8 cellular contexts compared by ENCODE assay signal in the genomic region with DNA sequence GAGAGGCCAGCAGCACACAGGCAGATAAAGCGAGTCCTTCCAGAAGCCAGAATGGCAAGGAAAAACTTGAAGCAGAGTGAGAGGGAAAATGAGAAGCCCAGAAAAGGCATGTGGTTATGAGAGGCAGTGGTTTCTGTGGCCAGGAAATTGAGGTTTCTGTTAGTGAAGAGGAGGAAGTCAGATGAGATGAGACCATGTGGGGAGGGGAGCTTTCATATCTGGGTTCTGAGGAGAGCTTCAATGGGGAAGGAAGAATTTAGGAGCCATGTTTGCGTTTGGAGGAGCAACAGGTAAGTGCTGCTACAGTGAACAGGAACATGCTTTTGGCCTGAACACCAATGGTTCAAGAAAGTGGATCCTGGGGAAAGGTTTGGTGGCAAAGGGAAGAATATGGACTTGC. TPM values are rescaled to one million over a fixed set of nuclear protein-coding genes. Genes with fewer than 3 reads are reported as not detected.
DNase-seq lines count a peak whose midpoint lies in the region; TF ChIP-seq lines count a peak whose summit lies in the region.

No MANE protein-coding gene starts in this region.

- H3K27ac Mint-ChIP-seq in activated naive CD4-positive, alpha-beta T cell treated with anti-CD3 and anti-CD28 coated beads, Interleukin-2, amount 50 U/mL, for 24 hours, result no peak overlapping the region

- no peak overlapping the region for H3K4me2 ChIP-seq in smooth muscle cell

- TF ChIP-seq CTCF in smooth muscle cell (IDR thresholded peaks at IDR 0.05; ENCODE audit: borderline replicate concordance, insufficient read depth, poor library complexity, severe bottlenecking), result no peak

- no peaks in the 10 kb centered on the region for H3F3A ChIP-seq in smooth muscle cell (ENCODE audit: low read depth)

- no peaks in the 10 kb centered on the region for H3K79me2 ChIP-seq in smooth muscle cell (ENCODE audit: low read depth)

- H3K27me3 ChIP-seq in thymus (ENCODE audit: control insufficient read depth, insufficient read depth) (no peaks in the 10 kb centered on the region), smooth muscle cell (ENCODE audit: low read depth) (no peaks in the 10 kb centered on the region)

- H3K4me3 Mint-ChIP-seq in activated naive CD4-positive, alpha-beta T cell treated with anti-CD3 and anti-CD28 coated beads, Interleukin-2, amount 50 U/mL, for 24 hours, result peak overlapping the region; percentile 0

- no peaks in the 10 kb centered on the region for H4K20me1 ChIP-seq in smooth muscle cell (ENCODE audit: low read depth)

- H3K36me3 ChIP-seq in thymus (ENCODE audit: control insufficient read depth, insufficient read depth) (no peaks in the 10 kb centered on the region), smooth muscle cell (ENCODE audit: low read depth) (no peaks in the 10 kb centered on the region)

- peak overlapping the region; percentile 17; the same call in 1 of the 2 replicates for H3K4me3 ChIP-seq in Jurkat, Clone E6-1 (ENCODE audit: low read length)
- peak overlapping the region; percentile 9 for H3K4me3 ChIP-seq in thymus (ENCODE audit: low read length)
- no peak overlapping the region for H3K4me3 ChIP-seq in smooth muscle cell

- peaks cover 24% of the 10 kb centered on the region for H3K4me1 Mint-ChIP-seq in activated naive CD4-positive, alpha-beta T cell treated with anti-CD3 and anti-CD28 coated beads, Interleukin-2, amount 50 U/mL, for 24 hours

- H3K36me3 Mint-ChIP-seq in activated naive CD4-positive, alpha-beta T cell treated with anti-CD3 and anti-CD28 coated beads, Interleukin-2, amount 50 U/mL, for 24 hours, result no peaks in the 10 kb centered on the region

- H3K9me3 ChIP-seq in thymus (ENCODE audit: control insufficient read depth), result no peaks in the 10 kb centered on the region
- H3K9me3 ChIP-seq in smooth muscle cell (replicated peaks; ENCODE audit: low read depth), result no peaks in the 10 kb centered on the region

- H3K27me3 Mint-ChIP-seq in activated naive CD4-positive, alpha-beta T cell treated with anti-CD3 and anti-CD28 coated beads, Interleukin-2, amount 50 U/mL, for 24 hours, result peaks cover 38% of the 10 kb centered on the region

- 5% methylated on average over 2 of the region's 2 CpGs for WGBS in thymus
- 85% methylated on average over 2 of the region's 2 CpGs for WGBS in smooth muscle cell (ENCODE audit: low lambda C conversion rate)

- H3K4me1 ChIP-seq in thymus (ENCODE audit: control insufficient read depth, insufficient read depth, low read length) (peaks cover 48% of the 10 kb centered on the region), smooth muscle cell (ENCODE audit: low read depth) (no peaks in the 10 kb centered on the region)

- DNase-seq in stimulated activated CD4-positive, alpha-beta T cell treated with anti-CD3 and anti-CD28 coated beads, Interleukin-12 subunit alpha, Interleukin-12 subunit beta, amount 100 ng/mL, for 48 hours (ENCODE audit: low read depth in 2 of 3, low spot score in 1 of 3), result peak in 2 of 3 donors; percentile 7 to 14
- DNase-seq in stimulated activated CD4-positive, alpha-beta T cell treated with anti-CD3 and anti-CD28 coated beads, Interleukin-4, amount 100 ng/mL, for 1 hour, result no peak
- peak; percentile 99 for DNase-seq in Jurkat, Clone E6-1 (ENCODE audit: low read depth, low spot score)
- no peak for DNase-seq in activated CD4-positive, CD25-positive, alpha-beta regulatory T cell (lab: John Stamatoyannopoulos, UW)
- DNase-seq in smooth muscle cell (lab: John Stamatoyannopoulos, UW; ENCODE audit: unreplicated experiment) (no peak), COR-L47 (lab: John Stamatoyannopoulos, UW) (no peak)

- no peak overlapping the region for H3K9ac ChIP-seq in smooth muscle cell (ENCODE audit: low read depth)

- peak overlapping the region; percentile 74 for H3K27ac ChIP-seq in thymus (ENCODE audit: low read depth)
- no peak overlapping the region for H3K27ac ChIP-seq in smooth muscle cell (ENCODE audit: low read depth)

- H3K9me3 Mint-ChIP-seq in activated naive CD4-positive, alpha-beta T cell treated with anti-CD3 and anti-CD28 coated beads, Interleukin-2, amount 50 U/mL, for 24 hours, result no peaks in the 10 kb centered on the region

- no peak overlapping the region for H2AFZ ChIP-seq in smooth muscle cell (ENCODE audit: low read depth)

RNA-seq across cellular contexts. Expression of a gene that starts 6.1 kb away (rescaled TPM):
- 62.7 TPM for polyA plus RNA-seq in Jurkat, Clone E6-1 (2012; ENCODE audit: insufficient read depth, insufficient read length)
- polyA plus RNA-seq in thymus, result 7.4 TPM
- not detected in 2 replicates for total RNA-seq in smooth muscle cell
- polyA plus RNA-seq in smooth muscle cell, result not detected in 2 replicates

RNA-seq across cellular contexts. Expression of a gene that starts 41.6 kb away (rescaled TPM):
- polyA plus RNA-seq in Jurkat, Clone E6-1 (2012; ENCODE audit: insufficient read depth, insufficient read length), result 23.2 TPM
- polyA plus RNA-seq in thymus (27.2 TPM), smooth muscle cell (not detected in 2 replicates)
- not detected in 2 replicates for total RNA-seq in smooth muscle cell

Comparison
In these comparisons a context has a peak if more than half of its experiments do, and no peak if none do; other contexts are left out.
1. DNase-seq: peak in stimulated activated CD4-positive, alpha-beta T cell treated with anti-CD3 and anti-CD28 coated beads, Interleukin-12 subunit alpha, Interleukin-12 subunit beta, amount 100 ng/mL, for 48 hours (2 of 3) and Jurkat, Clone E6-1 (single experiment); none in stimulated activated CD4-positive, alpha-beta T cell treated with anti-CD3 and anti-CD28 coated beads, Interleukin-4, amount 100 ng/mL, for 1 hour (single experiment), activated CD4-positive, CD25-positive, alpha-beta regulatory T cell (0 of 4), smooth muscle cell (single experiment) and COR-L47 (single experiment).
2. RNA of a gene that starts 41.6 kb away (polyA plus RNA-seq): 27.2 TPM in thymus (single experiment); not detected in smooth muscle cell; every median in the first group is over 10 times any median in the second.